In genomic region chr10:75220258-75220657, GRCh38 we compare ENCODE assay signal across 29 cellular contexts. TPM values are rescaled to one million over a fixed set of nuclear protein-coding genes. Genes with fewer than 3 reads are reported as not detected.
A peak's percentile ranks its signal among the peaks of the same experiment; 100 is the strongest.
DNase-seq lines count a peak whose midpoint lies in the region; ATAC-seq, FAIRE-seq and TF ChIP-seq lines count a peak whose summit lies in the region.
"Had no signal": no experiment of that assay in that cellular context is flagged by ENCODE, and none has a peak within 500 bp of the region (broad histone marks: within the 10 kb centered on the region; RNA-seq: fewer than 3 reads in every experiment).

No MANE protein-coding gene starts in this region.

- POLR2A ChIA-PET in Caco-2 (lab: Charles Lee), result no interaction called here

- CTCF ChIA-PET in Caco-2 (lab: Charles Lee), result no interaction called here

- H3K4me3 ChIP-seq in Caco-2 (ENCODE audit: low read depth, low read length) (no peak overlapping the region), astrocyte (ENCODE audit: insufficient read depth, low read depth, low read length) (no peak overlapping the region)
- H3K4me3 ChIP-seq: A549, gastroesophageal sphincter, GM23248, lung, psoas muscle, tibial artery had no signal

- H3K9me3 Mint-ChIP-seq in activated T-cell treated with anti-CD3 and anti-CD28 coated beads, Interleukin-2, amount 50 U/mL, for 72 hours, result no peaks in the 10 kb centered on the region
- H3K9me3 Mint-ChIP-seq in Caco-2 (ENCODE audit: unreplicated experiment), result no peaks in the 10 kb centered on the region
- no peaks in the 10 kb centered on the region for H3K9me3 Mint-ChIP-seq in astrocyte (ENCODE audit: unreplicated experiment)

- H3K9ac ChIP-seq in astrocyte (ENCODE audit: low read length), result no peak overlapping the region
- H3K9ac ChIP-seq: GM23248 had no signal

- no peaks in the 10 kb centered on the region for H3K27me3 Mint-ChIP-seq in activated T-cell treated with anti-CD3 and anti-CD28 coated beads, Interleukin-2, amount 50 U/mL, for 72 hours (ENCODE audit: low read depth)
- H3K27me3 Mint-ChIP-seq in Caco-2 (ENCODE audit: insufficient read depth, unreplicated experiment), result no peaks in the 10 kb centered on the region
- H3K27me3 Mint-ChIP-seq in astrocyte (ENCODE audit: low read depth, unreplicated experiment), result no peaks in the 10 kb centered on the region

- H3K9me3 ChIP-seq in Caco-2, result no peaks in the 10 kb centered on the region
- H3K9me3 ChIP-seq in astrocyte (ENCODE audit: insufficient read depth, low read depth, low read length), result no peaks in the 10 kb centered on the region
- H3K9me3 ChIP-seq: A549, BE2C, gastroesophageal sphincter, neutrophil, psoas muscle, tibial artery had no signal

- H3K36me3 Mint-ChIP-seq in activated T-cell treated with anti-CD3 and anti-CD28 coated beads, Interleukin-2, amount 50 U/mL, for 72 hours (ENCODE audit: insufficient read depth in 2 of 2), result peaks cover 14 to 58% of the 10 kb centered on the region in 2 donors
- H3K36me3 Mint-ChIP-seq in Caco-2 (ENCODE audit: insufficient read depth, unreplicated experiment), result peaks cover 98% of the 10 kb centered on the region
- peaks cover 25% of the 10 kb centered on the region for H3K36me3 Mint-ChIP-seq in astrocyte (ENCODE audit: low read depth, unreplicated experiment)

- no peak for ATAC-seq in activated T-cell treated with anti-CD3 and anti-CD28 coated beads, Interleukin-2, amount 50 U/mL, for 72 hours (replicated peaks in 1 of 2)
- ATAC-seq in sciatic nerve, result no peak
- ATAC-seq: A549, esophagus mucosa, gastroesophageal sphincter, psoas muscle had no signal

- peaks cover 92% of the 10 kb centered on the region for H3K79me2 ChIP-seq in astrocyte (ENCODE audit: insufficient read depth, low read length)

- TF ChIP-seq CTCF in Caco-2 (IDR thresholded peaks at IDR 0.05; ENCODE audit: insufficient read depth in 1 of 2, low read depth in 1 of 2, low read length in 1 of 2, severe bottlenecking in 1 of 2, unreplicated experiment in 1 of 2), result no peak
- no peak for TF ChIP-seq CTCF in astrocyte (IDR thresholded peaks at IDR 0.05; ENCODE audit: insufficient read depth, low read depth, low read length)

- H3K4me3 Mint-ChIP-seq in activated T-cell treated with anti-CD3 and anti-CD28 coated beads, Interleukin-2, amount 50 U/mL, for 72 hours, result no peak overlapping the region
- H3K4me3 Mint-ChIP-seq in Caco-2 (ENCODE audit: unreplicated experiment), result no peak overlapping the region
- H3K4me3 Mint-ChIP-seq in astrocyte (ENCODE audit: unreplicated experiment), result no peak overlapping the region

- H3K27me3 ChIP-seq in Caco-2 (replicated peaks; ENCODE audit: control insufficient read depth, insufficient read depth, low read length) (no peaks in the 10 kb centered on the region), astrocyte (ENCODE audit: insufficient read depth, low read length) (no peaks in the 10 kb centered on the region)
- H3K27me3 ChIP-seq: BE2C, gastroesophageal sphincter, neutrophil, tibial artery had no signal

- FAIRE-seq in astrocyte (lab: Jason Lieb, UNC), result no peak
- FAIRE-seq: A549, keratinocyte, small intestine, TTC549 had no signal

- H3K4me2 ChIP-seq in astrocyte (ENCODE audit: low read length), result no peak overlapping the region
- H3K4me2 ChIP-seq: A549 had no signal

- no peak for DNase-seq in activated T-cell treated with anti-CD3 and anti-CD28 coated beads, Interleukin-2, amount 50 U/mL, for 72 hours
- DNase-seq in activated T-cell treated with anti-CD3 and anti-CD28 coated beads for 4 hours (no peak), Caco-2 (no peak), astrocyte (ENCODE audit: low read depth) (no peak), sciatic nerve (ENCODE audit: low spot score) (peak; percentile 12), cerebellar nuclear complex (lab: John Stamatoyannopoulos, UW) (no peak), MV-4-11 (lab: John Stamatoyannopoulos, UW) (no peak), T-helper 1 cell (no peak)
- DNase-seq: activated CD4-positive, alpha-beta T cell treated with anti-CD3 and anti-CD28 coated beads for 1 hour; anterior cingulate cortex; BE2C; Calu3; GM23248; NCI-H1105 treated with DMSO at 0.1 percent for 48 hours; NCI-H2081; NCI-H82; psoas muscle; small intestine; stimulated activated CD4-positive, alpha-beta T cell treated with anti-CD3 and anti-CD28 coated beads, Interleukin-2, amount 100 ng/mL, for 24 hours; stimulated activated naive CD4-positive, alpha-beta T cell had no signal

- H2AFZ ChIP-seq in astrocyte (ENCODE audit: low read depth, low read length), result no peak overlapping the region
- H2AFZ ChIP-seq: GM23248 had no signal

- H3K4me1 ChIP-seq in Caco-2 (peaks cover 31% of the 10 kb centered on the region), astrocyte (ENCODE audit: insufficient read depth, low read length) (peaks cover 31% of the 10 kb centered on the region)
- H3K4me1 ChIP-seq: BE2C had no signal

- peaks cover 52% of the 10 kb centered on the region for H3K4me1 Mint-ChIP-seq in activated T-cell treated with anti-CD3 and anti-CD28 coated beads, Interleukin-2, amount 50 U/mL, for 72 hours (ENCODE audit: low read depth)
- peaks cover 53% of the 10 kb centered on the region for H3K4me1 Mint-ChIP-seq in Caco-2 (ENCODE audit: low read depth, unreplicated experiment)
- peaks cover 49% of the 10 kb centered on the region for H3K4me1 Mint-ChIP-seq in astrocyte (ENCODE audit: low read depth, unreplicated experiment)

- H3K27ac ChIP-seq in astrocyte (ENCODE audit: low read depth, low read length), result no peak overlapping the region
- H3K27ac ChIP-seq: A549, GM23248, HL-60, neutrophil, tibial artery had no signal

- H3K36me3 ChIP-seq in Caco-2 (ENCODE audit: control insufficient read depth, insufficient read depth, low read length), result peaks cover 6% of the 10 kb centered on the region
- peaks cover 79% of the 10 kb centered on the region for H3K36me3 ChIP-seq in astrocyte (ENCODE audit: insufficient read depth, low read length)

- intact Hi-C loops in Caco-2 (cut with micrococcal nuclease; ENCODE audit: unreplicated experiment), result no loop called here
- intact Hi-C loops in sciatic nerve (cut with DNase I), result no loop called here

- peak overlapping the region; percentile 19 for H3K27ac Mint-ChIP-seq in activated T-cell treated with anti-CD3 and anti-CD28 coated beads, Interleukin-2, amount 50 U/mL, for 72 hours
- peak overlapping the region; percentile 35 for H3K27ac Mint-ChIP-seq in Caco-2 (ENCODE audit: unreplicated experiment)
- peak overlapping the region; percentile 0 for H3K27ac Mint-ChIP-seq in astrocyte (ENCODE audit: unreplicated experiment)

- peaks cover 85% of the 10 kb centered on the region for H4K20me1 ChIP-seq in astrocyte (ENCODE audit: insufficient read depth, low read length)

- no TSS peak for BruUV-seq in Caco-2 (replicated peaks; lab: Mats Ljungman, UMichigan)

RNA-seq across cellular contexts. Expression of gene VDAC2, which starts 9.7 kb away (rescaled TPM):
- total RNA-seq in activated T-cell treated with anti-CD3 and anti-CD28 coated beads, Interleukin-2, amount 50 U/mL, for 72 hours, result 100 to 1,000 TPM; 207 to 229 TPM
- 244 and 250 TPM in 2 replicates for total RNA-seq in Caco-2 (2022)
- 338 and 373 TPM in 2 replicates for total RNA-seq in astrocyte
- total RNA-seq in sciatic nerve, result 120 TPM

RNA-seq across cellular contexts. Expression of gene COMTD1, which starts 15.5 kb away (rescaled TPM):
- 10 to 100 TPM; 26.7 to 31.2 TPM for total RNA-seq in activated T-cell treated with anti-CD3 and anti-CD28 coated beads, Interleukin-2, amount 50 U/mL, for 72 hours
- total RNA-seq in Caco-2 (2022) (38.7 and 39.0 TPM in 2 replicates), astrocyte (17.1 and 18.3 TPM in 2 replicates), sciatic nerve (13.0 TPM)
